ENCODE assay signal across 29 cellular contexts in genomic region chr13:41682001-41682400, GRCh38.
"Had no signal": no experiment of that assay in that cellular context is flagged by ENCODE, and none has a peak within 500 bp of the region (broad histone marks: within the 10 kb centered on the region; RNA-seq: fewer than 3 reads in every experiment).

No MANE protein-coding gene starts in this region.

- DNase-seq: stimulated activated CD4-positive, alpha-beta T cell treated with anti-CD3 and anti-CD28 coated beads, Interleukin-2, amount 100 ng/mL, for 48 hours; stimulated activated CD4-positive, alpha-beta T cell treated with anti-CD3 and anti-CD28 coated beads, Interleukin-4, amount 100 ng/mL, for 1 hour; stimulated activated CD4-positive, alpha-beta T cell treated with anti-CD3 and anti-CD28 coated beads, Interleukin-4, amount 100 ng/mL, for 24 hours; stimulated activated CD4-positive, alpha-beta T cell treated with anti-CD3 and anti-CD28 coated beads, Interleukin-4, amount 100 ng/mL, for 4 hours; stimulated activated CD8-positive, alpha-beta memory T cell treated with anti-CD3 and anti-CD28 coated beads, Interleukin-4, amount 100 ng/mL, for 48 hours; stimulated activated naive B cell treated with anti-CD40 and anti-IgM and Interleukin-4, amounts not matched to agents 10 μg/mL and 1 μg/mL and 100 μg/mL, for 72 hours; stimulated activated naive CD4-positive, alpha-beta T cell; stimulated activated naive CD4-positive, alpha-beta T cell treated with Interleukin-2 at 50 U/mL for 16 hours; stimulated activated naive CD8-positive, alpha-beta T cell treated with anti-CD3 and anti-CD28 coated beads, Interleukin-15, amount 100 ng/mL, for 72 hours; stimulated activated naive CD8-positive, alpha-beta T cell treated with anti-CD3 and anti-CD28 coated beads, Interleukin-15, Interleukin-2, amounts not matched to agents 100 U/mL and 50 U/mL, for 24 hours; stomach; substantia nigra; testis; tibial artery; transverse colon; trophoblast cell; upper lobe of left lung; upper lobe of right lung; uterus had no signal

- H3K4me3 ChIP-seq: stomach, suprapubic skin, testis, thoracic aorta, thyroid gland, tibial artery, tibial nerve, transverse colon, upper lobe of left lung, upper lobe of right lung, uterus, vagina had no signal

- H3K36me3 ChIP-seq: thoracic aorta, uterus had no signal

- H3K9me3 Mint-ChIP-seq: stimulated activated effector memory CD8-positive, alpha-beta T cell treated with anti-CD3 and anti-CD28 coated beads, Interleukin-12 subunit alpha, Interleukin-12 subunit beta, amount 100 ng/mL, for 72 hours; stimulated activated naive B cell treated with anti-CD40 and anti-IgM and Interleukin-4, amounts not matched to agents 10 μg/mL and 1 μg/mL and 100 μg/mL, for 72 hours; stimulated activated naive CD8-positive, alpha-beta T cell treated with anti-CD3 and anti-CD28 coated beads, Interleukin-15, Interleukin-2, amounts not matched to agents 100 ng/mL and 50 ng/mL, for 24 hours; type B pancreatic cell had no signal

- FAIRE-seq: urothelium cell line had no signal

- H3K4me1 ChIP-seq: suprapubic skin, testis, thyroid gland, tibial nerve, vagina had no signal

- H3K4me1 Mint-ChIP-seq: stimulated activated effector memory CD8-positive, alpha-beta T cell treated with anti-CD3 and anti-CD28 coated beads, Interleukin-12 subunit alpha, Interleukin-12 subunit beta, amount 100 ng/mL, for 72 hours; stimulated activated memory B cell treated with anti-CD40 and anti-IgM and Interleukin-4, amounts not matched to agents 10 μg/mL and 1 μg/mL and 100 μg/mL, for 72 hours; stimulated activated naive B cell treated with anti-CD40 and anti-IgM and Interleukin-4, amounts not matched to agents 10 μg/mL and 1 μg/mL and 100 μg/mL, for 72 hours had no signal

- H3K27ac ChIP-seq: stomach, suprapubic skin, testis, thoracic aorta, thyroid gland, tibial artery, tibial nerve, transverse colon, upper lobe of left lung, upper lobe of right lung, uterus, vagina had no signal

- ATAC-seq: stimulated activated effector memory CD8-positive, alpha-beta T cell treated with anti-CD3 and anti-CD28 coated beads, Interleukin-12 subunit alpha, Interleukin-12 subunit beta, amount 100 ng/mL, for 72 hours; stimulated activated memory B cell treated with anti-CD40 and anti-IgM and Interleukin-4, amounts not matched to agents 10 μg/mL and 1 μg/mL and 100 μg/mL, for 72 hours; stimulated activated naive B cell treated with anti-CD40 and anti-IgM and Interleukin-4, amounts not matched to agents 10 μg/mL and 1 μg/mL and 100 μg/mL, for 72 hours; stimulated activated naive CD8-positive, alpha-beta T cell treated with anti-CD3 and anti-CD28 coated beads, Interleukin-15, amount 100 ng/mL, for 72 hours; stimulated activated naive CD8-positive, alpha-beta T cell treated with anti-CD3 and anti-CD28 coated beads, Interleukin-15, Interleukin-2, amounts not matched to agents 100 U/mL and 50 U/mL, for 24 hours; upper lobe of right lung had no signal

- H3K27ac Mint-ChIP-seq: stimulated activated effector memory CD8-positive, alpha-beta T cell treated with anti-CD3 and anti-CD28 coated beads, Interleukin-12 subunit alpha, Interleukin-12 subunit beta, amount 100 ng/mL, for 72 hours; stimulated activated memory B cell treated with anti-CD40 and anti-IgM and Interleukin-4, amounts not matched to agents 10 μg/mL and 1 μg/mL and 100 μg/mL, for 72 hours; stimulated activated naive B cell treated with anti-CD40 and anti-IgM and Interleukin-4, amounts not matched to agents 10 μg/mL and 1 μg/mL and 100 μg/mL, for 72 hours; stimulated activated naive CD8-positive, alpha-beta T cell treated with anti-CD3 and anti-CD28 coated beads, Interleukin-15, amount 100 ng/mL, for 72 hours; stimulated activated naive CD8-positive, alpha-beta T cell treated with anti-CD3 and anti-CD28 coated beads, Interleukin-15, Interleukin-2, amounts not matched to agents 100 ng/mL and 50 ng/mL, for 24 hours; type B pancreatic cell had no signal

- H3K27me3 Mint-ChIP-seq: stimulated activated memory B cell treated with anti-CD40 and anti-IgM and Interleukin-4, amounts not matched to agents 10 μg/mL and 1 μg/mL and 100 μg/mL, for 72 hours; stimulated activated naive B cell treated with anti-CD40 and anti-IgM and Interleukin-4, amounts not matched to agents 10 μg/mL and 1 μg/mL and 100 μg/mL, for 72 hours; stimulated activated naive CD8-positive, alpha-beta T cell treated with anti-CD3 and anti-CD28 coated beads, Interleukin-15, amount 100 ng/mL, for 72 hours; stimulated activated naive CD8-positive, alpha-beta T cell treated with anti-CD3 and anti-CD28 coated beads, Interleukin-15, Interleukin-2, amounts not matched to agents 100 ng/mL and 50 ng/mL, for 24 hours; type B pancreatic cell had no signal

- H3K27me3 ChIP-seq: stomach, suprapubic skin, testis, thyroid gland, tibial artery, tibial nerve, transverse colon, upper lobe of left lung, upper lobe of right lung, uterus, vagina had no signal

- H3K9me3 ChIP-seq: stomach, suprapubic skin, testis, thoracic aorta, thyroid gland, tibial artery, tibial nerve, transverse colon, upper lobe of left lung, upper lobe of right lung, uterus, vagina had no signal

- H3K4me3 Mint-ChIP-seq: stimulated activated effector memory CD8-positive, alpha-beta T cell treated with anti-CD3 and anti-CD28 coated beads, Interleukin-12 subunit alpha, Interleukin-12 subunit beta, amount 100 ng/mL, for 72 hours; stimulated activated memory B cell treated with anti-CD40 and anti-IgM and Interleukin-4, amounts not matched to agents 10 μg/mL and 1 μg/mL and 100 μg/mL, for 72 hours; stimulated activated naive B cell treated with anti-CD40 and anti-IgM and Interleukin-4, amounts not matched to agents 10 μg/mL and 1 μg/mL and 100 μg/mL, for 72 hours; stimulated activated naive CD8-positive, alpha-beta T cell treated with anti-CD3 and anti-CD28 coated beads, Interleukin-15, amount 100 ng/mL, for 72 hours; stimulated activated naive CD8-positive, alpha-beta T cell treated with anti-CD3 and anti-CD28 coated beads, Interleukin-15, Interleukin-2, amounts not matched to agents 100 ng/mL and 50 ng/mL, for 24 hours; type B pancreatic cell had no signal
